In genomic region chr15:90690585-90690984, GRCh38 we compare ENCODE assay signal across 1 cellular context.
TF ChIP-seq lines count a peak whose summit lies in the region.

No MANE protein-coding gene starts in this region.

TF ChIP-seq in SK-N-SH, 30 proteins besides CTCF, POLR2A, EP300 and RAD21 (continued from another document):
- no peak for TF ChIP-seq ZBTB33 (IDR thresholded peaks at IDR 0.05; ENCODE audit: borderline replicate concordance, low read depth)
- no peak for TF ChIP-seq MXI1 (IDR thresholded peaks at IDR 0.05; ENCODE audit: low read depth, low read length)
